9 cellular contexts compared by ENCODE assay signal in the genomic region with DNA sequence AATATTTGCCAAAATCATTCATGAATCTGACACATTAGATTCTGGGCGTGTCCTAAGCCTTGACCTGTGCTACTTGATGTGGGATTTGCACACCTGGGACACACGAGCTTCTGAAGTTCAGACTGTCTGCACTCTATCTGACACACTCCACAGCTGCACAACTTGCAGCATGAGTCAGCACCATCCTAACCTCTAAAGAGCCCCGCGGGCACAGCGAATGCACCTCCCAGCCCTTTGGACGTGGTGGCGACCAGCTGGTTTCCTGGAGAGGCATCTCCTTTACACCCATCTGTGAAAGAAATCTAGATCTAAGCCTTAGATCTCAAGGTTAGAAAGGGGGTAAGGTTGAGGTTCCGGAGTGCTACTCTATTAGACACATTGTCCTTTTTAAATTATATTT.
A peak's percentile ranks its signal among the peaks of the same experiment; 100 is the strongest.
DNase-seq lines count a peak whose midpoint lies in the region; ATAC-seq, FAIRE-seq and TF ChIP-seq lines count a peak whose summit lies in the region.
"Had no signal": no experiment of that assay in that cellular context is flagged by ENCODE, and none has a peak within 500 bp of the region (broad histone marks: within the 10 kb centered on the region; RNA-seq: fewer than 3 reads in every experiment).

No MANE protein-coding gene starts in this region.

- peak; percentile 29 for DNase-seq in NK-92 treated with Interleukin-12 subunit alpha and Interleukin-12 subunit beta, amount 100 ng/mL, for 24 hours (lab: John Stamatoyannopoulos, UW)
- DNase-seq in NK-92 (lab: John Stamatoyannopoulos, UW; ENCODE audit: unreplicated experiment) (no peak), GM12878 (ENCODE audit: low read depth, low spot score) (no peak), thyroid gland (peak; percentile 68 to 75), NCI-H2107 treated with DMSO at 0.1 percent for 48 hours (lab: John Stamatoyannopoulos, UW; ENCODE audit: unreplicated experiment) (no peak), DMS114 treated with DMSO at 0.1 percent for 48 hours (lab: John Stamatoyannopoulos, UW; ENCODE audit: unreplicated experiment) (no peak), posterior cingulate gyrus (no peak)
- DNase-seq: immature natural killer cell had no signal

- H3K4me1 ChIP-seq in GM12878 (ENCODE audit: control insufficient read depth, insufficient read depth, low read length) (peaks cover 17% of the 10 kb centered on the region), thyroid gland (peaks cover 41 to 57% of the 10 kb centered on the region in 2 donors)

- no peak for TF ChIP-seq RAD21 in GM12878 (IDR thresholded peaks at IDR 0.05; ENCODE audit: insufficient read depth, low read depth, low read length)

- no peak overlapping the region for H3K27ac ChIP-seq in GM12878 (ENCODE audit: control insufficient read depth, insufficient read depth)
- peak overlapping the region; percentile 13 to 77 (median 73) for H3K27ac ChIP-seq in thyroid gland

- H3K36me3 ChIP-seq in GM12878 (ENCODE audit: control insufficient read depth in 2 of 2, insufficient read depth in 2 of 2, low read length in 1 of 2) (no peaks in the 10 kb centered on the region), thyroid gland (no peaks in the 10 kb centered on the region)

- TF ChIP-seq EP300 in GM12878 (IDR thresholded peaks at IDR 0.05; ENCODE audit: borderline replicate concordance in 1 of 2, control insufficient read depth in 1 of 2, low read depth in 2 of 2, low read length in 2 of 2) = no peak

- POLR2A ChIA-PET in GM12878 (lab: Charles Lee) = no interaction called here

- TF ChIP-seq CTCF in GM12878 (IDR thresholded peaks at IDR 0.05 in 2 of 3, conservative IDR thresholded peaks at IDR 0.05 in 1 of 3; ENCODE audit: control insufficient read depth in 2 of 3, extremely low read depth in 1 of 3, insufficient read depth in 1 of 3, low read depth in 3 of 3, low read length in 3 of 3) = no peak
- no peak for TF ChIP-seq CTCF in thyroid gland (IDR thresholded peaks at IDR 0.05)

- H3K4me2 ChIP-seq in GM12878 (ENCODE audit: control insufficient read depth, insufficient read depth) = no peak overlapping the region

- FAIRE-seq in GM12878 (lab: Jason Lieb, UNC) = no peak

- intact Hi-C loops in GM12878 (cut with micrococcal nuclease; ENCODE audit: unreplicated experiment) (no loop called here), thyroid gland (cut with DNase I) (no loop called here), posterior cingulate gyrus (cut with DNase I) (loop anchor here (10.0 kb wide), 1 partner anchor 282 kb away; no protein-coding TSS in a partner anchor)

- no peaks in the 10 kb centered on the region for H3K27me3 ChIP-seq in GM12878 (replicated peaks in 1 of 2; ENCODE audit: control insufficient read depth in 2 of 2, insufficient read depth in 2 of 2, low read length in 1 of 2)
- no peaks in the 10 kb centered on the region for H3K27me3 ChIP-seq in thyroid gland

- CTCF ChIA-PET in GM12878 (lab: Yijun Ruan, JAX) = interaction anchor here (0.7 kb wide), 1 partner anchor 19 kb away, joined by 3 read pairs; no protein-coding TSS in a partner anchor

- no peaks in the 10 kb centered on the region for H3K79me2 ChIP-seq in GM12878 (ENCODE audit: control insufficient read depth, insufficient read depth, low read length)

- peak; percentile 74 for ATAC-seq in HG03432 (IDR thresholded peaks at IDR 0.05; ENCODE audit: unreplicated experiment)
- ATAC-seq in GM12878 = peak; percentile 77

- no peaks in the 10 kb centered on the region; the same call in 2 of the 3 replicates for H3K9me3 ChIP-seq in GM12878 (replicated peaks; ENCODE audit: control insufficient read depth, insufficient read depth, low read length)
- H3K9me3 ChIP-seq in thyroid gland = no peaks in the 10 kb centered on the region

- SMC1A ChIA-PET in GM12878 (lab: Charles Lee; ENCODE audit: uncharacterized antibody, unreplicated experiment) = no interaction called here

- no peak for TF ChIP-seq POLR2A in GM12878 (IDR thresholded peaks at IDR 0.05; ENCODE audit: low read depth, low read length)
- TF ChIP-seq POLR2A in thyroid gland (IDR thresholded peaks at IDR 0.05) = no peak

- H4K20me1 ChIP-seq in GM12878 (ENCODE audit: control insufficient read depth, insufficient read depth) = no peaks in the 10 kb centered on the region

- H2AFZ ChIP-seq in GM12878 (ENCODE audit: control insufficient read depth, low read depth, low read length) = no peak overlapping the region; the same call in 1 of the 2 replicates

- in situ Hi-C loops in GM12878 (cut with MboI) = no loop called here

- no TSS peak for BruUV-seq in GM12878 (replicated peaks; lab: Mats Ljungman, UMichigan)

- H3K4me3 ChIP-seq in GM12878 = no peak overlapping the region
- no peak overlapping the region for H3K4me3 ChIP-seq in thyroid gland (replicated peaks in 1 of 3)

- RAD21 ChIA-PET in GM12878 (lab: Charles Lee; ENCODE audit: unreplicated experiment) = no interaction called here

- 9% methylated on average over 8 of the region's 8 CpGs for WGBS in GM12878 (ENCODE audit: insufficient coverage, insufficient replicate concordance, low lambda C conversion rate, missing lambda C conversion rate)
- 65 to 78% methylated on average over 8 of the region's 8 CpGs for WGBS in thyroid gland, 2 donors

- H3K9ac ChIP-seq in GM12878 (ENCODE audit: control insufficient read depth, insufficient read depth, low read length) = no peak overlapping the region

TF ChIP-seq in GM12878, 131 proteins besides CTCF, POLR2A, EP300 and RAD21:
- TF ChIP-seq, protein P1, sequence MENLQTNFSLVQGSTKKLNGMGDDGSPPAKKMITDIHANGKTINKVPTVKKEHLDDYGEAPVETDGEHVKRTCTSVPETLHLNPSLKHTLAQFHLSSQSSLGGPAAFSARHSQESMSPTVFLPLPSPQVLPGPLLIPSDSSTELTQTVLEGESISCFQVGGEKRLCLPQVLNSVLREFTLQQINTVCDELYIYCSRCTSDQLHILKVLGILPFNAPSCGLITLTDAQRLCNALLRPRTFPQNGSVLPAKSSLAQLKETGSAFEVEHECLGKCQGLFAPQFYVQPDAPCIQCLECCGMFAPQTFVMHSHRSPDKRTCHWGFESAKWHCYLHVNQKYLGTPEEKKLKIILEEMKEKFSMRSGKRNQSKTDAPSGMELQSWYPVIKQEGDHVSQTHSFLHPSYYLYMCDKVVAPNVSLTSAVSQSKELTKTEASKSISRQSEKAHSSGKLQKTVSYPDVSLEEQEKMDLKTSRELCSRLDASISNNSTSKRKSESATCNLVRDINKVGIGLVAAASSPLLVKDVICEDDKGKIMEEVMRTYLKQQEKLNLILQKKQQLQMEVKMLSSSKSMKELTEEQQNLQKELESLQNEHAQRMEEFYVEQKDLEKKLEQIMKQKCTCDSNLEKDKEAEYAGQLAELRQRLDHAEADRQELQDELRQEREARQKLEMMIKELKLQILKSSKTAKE (IDR thresholded peaks at IDR 0.05; ENCODE audit: low read depth, poor library complexity, severe bottlenecking) = no peak
- no peak for TF ChIP-seq KAT2A (conservative IDR thresholded peaks at IDR 0.05; ENCODE audit: control insufficient read depth, low read depth, low read length)
- no peak for TF ChIP-seq HCFC1 (IDR thresholded peaks at IDR 0.05; ENCODE audit: low read length)
- no peak for TF ChIP-seq RFX5 (IDR thresholded peaks at IDR 0.05; ENCODE audit: low read depth, low read length)

Comparison
In these comparisons a context has a peak if more than half of its experiments do, and no peak if none do; other contexts are left out.
1. DNase-seq: peak in NK-92 treated with Interleukin-12 subunit alpha and Interleukin-12 subunit beta, amount 100 ng/mL, for 24 hours (single experiment) and thyroid gland (2 of 2); none in NK-92 (single experiment), GM12878 (single experiment), NCI-H2107 treated with DMSO at 0.1 percent for 48 hours (single experiment), DMS114 treated with DMSO at 0.1 percent for 48 hours (single experiment) and posterior cingulate gyrus (0 of 10).